ENCODE assay signal across 1 cellular context in genomic region chr19:44749318-44749717, GRCh38.
TF ChIP-seq lines count a peak whose summit lies in the region.

No MANE protein-coding gene starts in this region.

TF ChIP-seq in HCT116, 20 proteins besides CTCF, POLR2A, EP300 and RAD21 (continued from another document):
- TF ChIP-seq REST (IDR thresholded peaks at IDR 0.05; ENCODE audit: low read depth) (no peak), JUND (IDR thresholded peaks at IDR 0.05) (no peak), EGR1 (IDR thresholded peaks at IDR 0.05; ENCODE audit: low read depth) (no peak), CBX3 (IDR thresholded peaks at IDR 0.05; ENCODE audit: low read depth) (no peak), MAX (IDR thresholded peaks at IDR 0.05) (no peak), TCF7L2 (IDR thresholded peaks at IDR 0.05; ENCODE audit: borderline replicate concordance, extremely low read depth, insufficient read depth, insufficient read length) (no peak), YY1 (IDR thresholded peaks at IDR 0.05; ENCODE audit: extremely low read depth, insufficient replicate concordance, low read depth, low read length) (no peak), EZH2 (IDR thresholded peaks at IDR 0.05) (no peak)
